13 cellular contexts compared by ENCODE assay signal in genomic region chr1:53320646-53321045, GRCh38. TPM values are rescaled to one million over a fixed set of nuclear protein-coding genes. Genes with fewer than 3 reads are reported as not detected.
DNase-seq lines count a peak whose midpoint lies in the region; ATAC-seq, FAIRE-seq and TF ChIP-seq lines count a peak whose summit lies in the region.
"Had no signal": no experiment of that assay in that cellular context is flagged by ENCODE, and none has a peak within 500 bp of the region (broad histone marks: within the 10 kb centered on the region; RNA-seq: fewer than 3 reads in every experiment).

No MANE protein-coding gene starts in this region.

- peaks cover 2% of the 10 kb centered on the region; the same call in 1 of the 2 replicates for H3F3A ChIP-seq in GM23338 (replicated peaks; ENCODE audit: low read depth)

- H3K4me1 ChIP-seq in GM23338 (ENCODE audit: insufficient read depth) (peaks cover 8% of the 10 kb centered on the region), kidney (ENCODE audit: control insufficient read depth in 1 of 2, insufficient read depth in 1 of 2, low read depth in 1 of 2, low read length in 2 of 2) (peaks cover 2 to 3% of the 10 kb centered on the region in 2 donors)

- no peak for FAIRE-seq in kidney (lab: Jason Lieb, UNC)
- FAIRE-seq: A549, HepG2, HTR-8/SVneo had no signal

- H3K27me3 ChIP-seq in GM23338 (ENCODE audit: insufficient read depth), result no peaks in the 10 kb centered on the region

- H3K9me3 ChIP-seq in kidney (ENCODE audit: control insufficient read depth in 1 of 2, low read length in 2 of 2), result no peaks in the 10 kb centered on the region
- H3K9me3 ChIP-seq: A549 had no signal

- no peak for DNase-seq in GM23338 (ENCODE audit: low spot score)
- DNase-seq in kidney, result peak; percentile 29
- DNase-seq in posterior vena cava (ENCODE audit: low spot score), result peak; percentile 24
- DNase-seq in NCI-H1417 treated with DMSO at 0.1 percent for 48 hours (lab: John Stamatoyannopoulos, UW), result no peak
- DNase-seq in AG20443 (ENCODE audit: low spot score), result no peak
- DNase-seq: CD4-positive, alpha-beta T cell; DMS 273 treated with DMSO at 0.1 percent for 48 hours; GM23248 had no signal

- H3K27ac ChIP-seq in GM23338 (ENCODE audit: low read depth) (no peak overlapping the region), kidney (ENCODE audit: low read depth in 2 of 2, low read length in 2 of 2) (no peak overlapping the region)
- H3K27ac ChIP-seq: A549, GM23248 had no signal

- ATAC-seq in GM23338, result no peak
- ATAC-seq in activated T-helper 17 cell treated with anti-CD3 and anti-CD28 coated beads, Interleukin-2, amount 50 U/mL, for 72 hours (replicated peaks), result no peak
- ATAC-seq in GM19467 (IDR thresholded peaks at IDR 0.05; ENCODE audit: unreplicated experiment), result no peak
- ATAC-seq: A549, HepG2 had no signal

- no peak overlapping the region for H3K4me2 ChIP-seq in GM23338
- H3K4me2 ChIP-seq: A549 had no signal

- H3K27me3 Mint-ChIP-seq in GM23338 (ENCODE audit: insufficient read depth, low read depth, poor library complexity), result peaks cover 21% of the 10 kb centered on the region
- H3K27me3 Mint-ChIP-seq in activated T-helper 17 cell treated with anti-CD3 and anti-CD28 coated beads, Interleukin-2, amount 50 U/mL, for 72 hours, result no peaks in the 10 kb centered on the region
- H3K27me3 Mint-ChIP-seq: CD4-positive, alpha-beta T cell had no signal

- H3K4me1 Mint-ChIP-seq in GM23338, result peaks cover 79% of the 10 kb centered on the region
- peaks cover 21% of the 10 kb centered on the region for H3K4me1 Mint-ChIP-seq in activated T-helper 17 cell treated with anti-CD3 and anti-CD28 coated beads, Interleukin-2, amount 50 U/mL, for 72 hours

- no peak overlapping the region for H3K4me3 Mint-ChIP-seq in GM23338
- H3K4me3 Mint-ChIP-seq in activated T-helper 17 cell treated with anti-CD3 and anti-CD28 coated beads, Interleukin-2, amount 50 U/mL, for 72 hours, result no peak overlapping the region
- H3K4me3 Mint-ChIP-seq: CD4-positive, alpha-beta T cell had no signal

- peaks cover 97% of the 10 kb centered on the region for H3K79me2 ChIP-seq in GM23338 (replicated peaks; ENCODE audit: insufficient read depth)

- H3K9me2 ChIP-seq in GM23338 (ENCODE audit: insufficient read depth), result no peaks in the 10 kb centered on the region

- H2AFZ ChIP-seq in GM23338, result no peak overlapping the region
- H2AFZ ChIP-seq: GM23248 had no signal

- peaks cover 52% of the 10 kb centered on the region for H4K20me1 ChIP-seq in GM23338 (replicated peaks; ENCODE audit: insufficient read depth)

- no peak for TF ChIP-seq CTCF in GM23338 (conservative IDR thresholded peaks at IDR 0.05; ENCODE audit: low read depth in 2 of 2)
- no peak for TF ChIP-seq CTCF in kidney (IDR thresholded peaks at IDR 0.05; ENCODE audit: borderline replicate concordance, extremely low read depth, insufficient read depth)

- H3K4me3 ChIP-seq in GM23338 (no peak overlapping the region), kidney (ENCODE audit: low read length in 2 of 2) (no peak overlapping the region)
- H3K4me3 ChIP-seq: A549, GM23248 had no signal

- peak overlapping the region; percentile 27; the same call in 1 of the 2 replicates for H3K27ac Mint-ChIP-seq in GM23338
- H3K27ac Mint-ChIP-seq in activated T-helper 17 cell treated with anti-CD3 and anti-CD28 coated beads, Interleukin-2, amount 50 U/mL, for 72 hours, result peak overlapping the region; percentile 17
- H3K27ac Mint-ChIP-seq: CD4-positive, alpha-beta T cell had no signal

- H3K36me3 Mint-ChIP-seq in GM23338 (ENCODE audit: low read depth), result peaks cover 90% of the 10 kb centered on the region
- peaks cover 78% of the 10 kb centered on the region for H3K36me3 Mint-ChIP-seq in activated T-helper 17 cell treated with anti-CD3 and anti-CD28 coated beads, Interleukin-2, amount 50 U/mL, for 72 hours (ENCODE audit: low read depth)

- H3K9ac ChIP-seq in kidney (ENCODE audit: low read length in 2 of 2), result no peak overlapping the region
- H3K9ac ChIP-seq: GM23248 had no signal

- intact Hi-C loops in kidney (cut with DNase I) (no loop called here), posterior vena cava (cut with DNase I) (no loop called here)

- H3K36me3 ChIP-seq in GM23338 (ENCODE audit: insufficient read depth) (peaks cover 19% of the 10 kb centered on the region), kidney (ENCODE audit: control insufficient read depth in 1 of 2, insufficient read depth in 2 of 2, low read length in 2 of 2) (no peaks in the 10 kb centered on the region)

- H3K9me3 Mint-ChIP-seq in GM23338, result no peaks in the 10 kb centered on the region
- H3K9me3 Mint-ChIP-seq in activated T-helper 17 cell treated with anti-CD3 and anti-CD28 coated beads, Interleukin-2, amount 50 U/mL, for 72 hours, result no peaks in the 10 kb centered on the region
- H3K9me3 Mint-ChIP-seq: CD4-positive, alpha-beta T cell had no signal

TF ChIP-seq in GM23338, 12 proteins besides CTCF, POLR2A, EP300 and RAD21 (continues in another document):
- TF ChIP-seq ZNF462 (CRISPR knock-in tag; IDR thresholded peaks at IDR 0.05), result no peak
- TF ChIP-seq NANOG (IDR thresholded peaks at IDR 0.05; ENCODE audit: borderline replicate concordance), result no peak
- TF ChIP-seq ZNF114 (CRISPR knock-in tag; IDR thresholded peaks at IDR 0.05), result no peak
- no peak for TF ChIP-seq ZNF331 (CRISPR knock-in tag; IDR thresholded peaks at IDR 0.05; ENCODE audit: low read depth)
- TF ChIP-seq CREB1 (CRISPR knock-in tag; IDR thresholded peaks at IDR 0.05; ENCODE audit: low read depth), result no peak

RNA-seq across cellular contexts. Expression of gene LRP8, which starts 7.2 kb away (rescaled TPM):
- 71.1 and 72.4 TPM in 2 replicates for total RNA-seq in GM23338 (2014; rRNA removed; shearing (Covaris generic))
- 27.8 and 28.3 TPM in 2 replicates for polyA plus RNA-seq in GM23338 (2016; fragmentation: Nextera tagmentation; extraction: Ambion mirVana)
- total RNA-seq in activated T-helper 17 cell treated with anti-CD3 and anti-CD28 coated beads, Interleukin-2, amount 50 U/mL, for 72 hours, result 10 to 100 TPM; 36.0 to 68.1 TPM
- total RNA-seq in kidney, result 6.9 TPM
- polyA plus RNA-seq in kidney (ENCODE audit: insufficient read depth, low read depth, low replicate concordance), result 1.4 TPM
- total RNA-seq in posterior vena cava, result 1 to 10 TPM; 5.7 to 7.2 TPM

Comparison
In these comparisons a context has a peak if more than half of its experiments do, and no peak if none do; other contexts are left out.
1. DNase-seq: peak in kidney (single experiment) and posterior vena cava (single experiment); none in GM23338 (single experiment), NCI-H1417 treated with DMSO at 0.1 percent for 48 hours (single experiment) and AG20443 (single experiment).